30 cellular contexts compared by ENCODE assay signal in the genomic region with DNA sequence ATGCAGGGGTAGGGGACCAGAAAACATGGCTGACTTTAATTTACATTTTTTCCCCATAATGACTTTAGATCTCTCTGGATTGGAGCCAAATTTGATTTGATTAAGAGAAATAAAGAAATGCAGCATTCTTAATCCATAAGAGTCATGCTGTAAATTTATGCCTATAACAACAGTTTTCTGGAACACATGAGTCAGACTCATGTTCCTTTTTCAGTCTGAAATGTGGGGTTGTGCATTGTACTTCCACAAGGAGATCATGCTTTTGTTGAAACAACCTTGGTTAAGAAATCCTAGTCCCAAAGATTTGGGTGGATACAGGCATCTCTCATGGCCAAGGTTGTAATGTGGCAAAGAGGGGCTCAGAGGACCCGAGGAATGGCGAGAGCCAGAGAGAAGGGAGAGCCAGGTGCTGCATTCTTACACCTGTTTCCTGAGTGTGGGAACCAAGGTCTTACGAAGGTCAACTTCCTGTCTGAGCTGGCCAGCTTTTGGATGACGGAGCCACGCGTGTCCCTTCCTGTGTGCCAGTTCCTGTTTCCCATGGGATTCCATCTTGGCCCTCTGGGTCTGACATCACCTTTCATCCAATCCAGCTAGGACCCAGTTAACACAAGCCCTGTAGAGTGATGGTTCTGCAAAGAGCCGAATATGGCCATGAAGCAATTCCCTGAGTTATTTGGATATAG. TPM values are rescaled to one million over a fixed set of nuclear protein-coding genes. Genes with fewer than 3 reads are reported as not detected.
A peak's percentile ranks its signal among the peaks of the same experiment; 100 is the strongest.
DNase-seq lines count a peak whose midpoint lies in the region; ATAC-seq, FAIRE-seq and TF ChIP-seq lines count a peak whose summit lies in the region.
"Had no signal": no experiment of that assay in that cellular context is flagged by ENCODE, and none has a peak within 500 bp of the region (broad histone marks: within the 10 kb centered on the region; RNA-seq: fewer than 3 reads in every experiment).

No MANE protein-coding gene starts in this region.

- H3K9ac ChIP-seq in adipocyte (ENCODE audit: low read length) (no peak overlapping the region), endothelial cell of umbilical vein (replicated peaks; ENCODE audit: extremely low read depth, insufficient read depth, low read length) (peak overlapping the region; percentile 39)

- H3K27me3 ChIP-seq in adipocyte (replicated peaks; ENCODE audit: control insufficient read depth, insufficient read depth, low read length) = peaks cover 7% of the 10 kb centered on the region
- no peaks in the 10 kb centered on the region for H3K27me3 ChIP-seq in endothelial cell of umbilical vein (ENCODE audit: control insufficient read depth in 2 of 2, insufficient read depth in 2 of 2, low read length in 2 of 2)
- H3K27me3 ChIP-seq: ascending aorta had no signal

- no peak overlapping the region for H3K4me3 ChIP-seq in GM12865 (ENCODE audit: low read depth, low read length)
- no peak overlapping the region for H3K4me3 ChIP-seq in adipocyte (ENCODE audit: low read length)
- no peak overlapping the region for H3K4me3 ChIP-seq in endothelial cell of umbilical vein (replicated peaks in 1 of 3; ENCODE audit: insufficient read depth in 1 of 3, low read depth in 1 of 3, low read length in 3 of 3)
- H3K4me3 ChIP-seq: ascending aorta, esophagus squamous epithelium, lung, suprapubic skin had no signal

- CTCF ChIA-PET in endothelial cell of umbilical vein (lab: Charles Lee) = interaction anchor here (0.9 to 1.4 kb wide), 5 partner anchors 9 to 35 kb away, joined by 3 to 6 read pairs (median 4); no protein-coding TSS in a partner anchor
- CTCF ChIA-PET in activated CD4-positive, alpha-beta T cell treated with anti-CD3 and anti-CD28 coated beads for 36 hours (lab: Charles Lee) = no interaction called here

- no peaks in the 10 kb centered on the region for H3K36me3 Mint-ChIP-seq in activated CD4-positive, alpha-beta T cell treated with anti-CD3 and anti-CD28 coated beads for 36 hours (ENCODE audit: low read depth)
- H3K36me3 Mint-ChIP-seq: activated CD8-positive, alpha-beta memory T cell treated with anti-CD3 and anti-CD28 coated beads, Interleukin-2, amount 10 ng/mL, durations not matched to agents 7 days and 5 days; stimulated activated effector memory CD8-positive, alpha-beta T cell treated with anti-CD3 and anti-CD28 coated beads, Interleukin-12 subunit alpha, Interleukin-12 subunit beta, amount 100 ng/mL, for 72 hours had no signal

- peaks cover 73% of the 10 kb centered on the region for H3K79me2 ChIP-seq in endothelial cell of umbilical vein (ENCODE audit: control insufficient read depth, insufficient read depth, low read length)

- no peaks in the 10 kb centered on the region for H3K9me3 ChIP-seq in adipocyte (ENCODE audit: control insufficient read depth, low read length)
- H3K9me3 ChIP-seq in endothelial cell of umbilical vein (replicated peaks; ENCODE audit: control insufficient read depth, insufficient read depth, low read length) = no peaks in the 10 kb centered on the region
- H3K9me3 ChIP-seq: ascending aorta, esophagus squamous epithelium, suprapubic skin had no signal

- no peaks in the 10 kb centered on the region for H4K20me1 ChIP-seq in endothelial cell of umbilical vein (replicated peaks; ENCODE audit: control insufficient read depth, extremely low read depth, insufficient read depth, low read length)

- H3K27ac ChIP-seq in endothelial cell of umbilical vein (ENCODE audit: insufficient read depth, low read depth, low read length) = peak overlapping the region; percentile 97
- H3K27ac ChIP-seq: ascending aorta, esophagus squamous epithelium, HL-60, suprapubic skin had no signal

- H3K36me3 ChIP-seq in adipocyte (ENCODE audit: control insufficient read depth, insufficient read depth, low read length, severe bottlenecking) (no peaks in the 10 kb centered on the region), endothelial cell of umbilical vein (ENCODE audit: control insufficient read depth in 2 of 2, extremely low read depth in 1 of 2, insufficient read depth in 2 of 2, low read length in 2 of 2) (peaks cover 3 to 10% of the 10 kb centered on the region in 2 experiments)
- H3K36me3 ChIP-seq: ascending aorta, esophagus squamous epithelium, suprapubic skin had no signal

- no peak overlapping the region for H3K27ac Mint-ChIP-seq in activated CD4-positive, alpha-beta T cell treated with anti-CD3 and anti-CD28 coated beads for 36 hours
- H3K27ac Mint-ChIP-seq: activated CD8-positive, alpha-beta memory T cell treated with anti-CD3 and anti-CD28 coated beads, Interleukin-2, amount 10 ng/mL, durations not matched to agents 7 days and 5 days; activated T-cell treated with anti-CD3 and anti-CD28 coated beads, Interleukin-2, amount 50 U/mL, for 72 hours; effector memory CD8-positive, alpha-beta T cell; nephron progenitor cell; stimulated activated effector memory CD8-positive, alpha-beta T cell treated with anti-CD3 and anti-CD28 coated beads, Interleukin-12 subunit alpha, Interleukin-12 subunit beta, amount 100 ng/mL, for 72 hours had no signal

- intact Hi-C loops in endothelial cell of umbilical vein (cut with micrococcal nuclease) = loop anchor here (1.0 kb wide), 1 partner anchor 27 kb away; no protein-coding TSS in a partner anchor
- intact Hi-C loops in activated CD4-positive, alpha-beta T cell treated with anti-CD3 and anti-CD28 coated beads for 36 hours (cut with DNase I, micrococcal nuclease) = no loop called here

- DNase-seq in GM12865 (ENCODE audit: low read depth) = peak; percentile 22
- DNase-seq in adipocyte (ENCODE audit: low read depth) = peak; percentile 22
- peak; percentile 98 for DNase-seq in endothelial cell of umbilical vein (ENCODE audit: low read depth, low spot score)
- peak; percentile 92 for DNase-seq in pulmonary artery endothelial cell (ENCODE audit: low read depth, low spot score)
- DNase-seq in activated gamma-delta T cell (lab: John Stamatoyannopoulos, UW) = no peak
- DNase-seq in activated CD4-positive, alpha-beta T cell treated with anti-CD3 and anti-CD28 coated beads for 36 hours = no peak
- DNase-seq in hippocampal formation (lab: John Stamatoyannopoulos, UW) = no peak
- DNase-seq: activated CD4-positive, alpha-beta T cell treated with anti-CD3 and anti-CD28 coated beads, Interleukin-2, amount 50 U/mL, for 1 hour; activated CD8-positive, alpha-beta memory T cell treated with anti-CD3 and anti-CD28 coated beads, Interleukin-2, amount 10 ng/mL, durations not matched to agents 7 days and 5 days; activated naive CD4-positive, alpha-beta T cell treated with anti-CD3 and anti-CD28 coated beads, Interleukin-2, amount 50 U/mL, for 16 hours; activated T-cell treated with anti-CD3 and anti-CD28 coated beads, Interleukin-2, amount 50 U/mL, for 72 hours; C1 segment of cervical spinal cord; cerebellar nuclear complex; effector memory CD8-positive, alpha-beta T cell; esophagus squamous epithelium; kidney glomerular epithelial cell; NCI-H1092 treated with DMSO at 0.1 percent for 48 hours; NCI-H187 treated with DMSO at 0.1 percent for 48 hours; NCI-H226; NCI-H82; nephron progenitor cell; small intestine; SW 1271; T1000 had no signal

- ATAC-seq in activated CD4-positive, alpha-beta T cell treated with anti-CD3 and anti-CD28 coated beads for 36 hours = no peak
- ATAC-seq: activated CD8-positive, alpha-beta memory T cell treated with anti-CD3 and anti-CD28 coated beads, Interleukin-2, amount 10 ng/mL, durations not matched to agents 7 days and 5 days; activated T-cell treated with anti-CD3 and anti-CD28 coated beads, Interleukin-2, amount 50 U/mL, for 72 hours; effector memory CD8-positive, alpha-beta T cell; stimulated activated effector memory CD8-positive, alpha-beta T cell treated with anti-CD3 and anti-CD28 coated beads, Interleukin-12 subunit alpha, Interleukin-12 subunit beta, amount 100 ng/mL, for 72 hours had no signal

- H3K4me1 ChIP-seq in adipocyte (ENCODE audit: control insufficient read depth, insufficient read depth, low read length) (peaks cover 13% of the 10 kb centered on the region), endothelial cell of umbilical vein (ENCODE audit: control insufficient read depth, extremely low read depth, insufficient read depth, low read length) (peaks cover 47% of the 10 kb centered on the region)
- H3K4me1 ChIP-seq: suprapubic skin had no signal

- H3K9me3 Mint-ChIP-seq in activated CD4-positive, alpha-beta T cell treated with anti-CD3 and anti-CD28 coated beads for 36 hours (ENCODE audit: low read depth) = no peaks in the 10 kb centered on the region
- H3K9me3 Mint-ChIP-seq: activated T-cell treated with anti-CD3 and anti-CD28 coated beads, Interleukin-2, amount 50 U/mL, for 72 hours; effector memory CD8-positive, alpha-beta T cell; nephron progenitor cell; stimulated activated effector memory CD8-positive, alpha-beta T cell treated with anti-CD3 and anti-CD28 coated beads, Interleukin-12 subunit alpha, Interleukin-12 subunit beta, amount 100 ng/mL, for 72 hours had no signal

- H3K9me1 ChIP-seq in endothelial cell of umbilical vein (replicated peaks; ENCODE audit: control insufficient read depth, extremely low read depth, insufficient read depth, low read length) = no peaks in the 10 kb centered on the region

- dilution Hi-C loops in endothelial cell of umbilical vein (cut with MboI; ENCODE audit: extremely low pct_ligation_motif_present, low sequenced_read_pairs) = no loop called here

- FAIRE-seq in endothelial cell of umbilical vein (lab: Jason Lieb, UNC) = peak; percentile 92
- FAIRE-seq: small intestine, urothelium cell line had no signal

- H3K4me3 Mint-ChIP-seq in activated CD4-positive, alpha-beta T cell treated with anti-CD3 and anti-CD28 coated beads for 36 hours = no peak overlapping the region
- H3K4me3 Mint-ChIP-seq: activated CD8-positive, alpha-beta memory T cell treated with anti-CD3 and anti-CD28 coated beads, Interleukin-2, amount 10 ng/mL, durations not matched to agents 7 days and 5 days; activated T-cell treated with anti-CD3 and anti-CD28 coated beads, Interleukin-2, amount 50 U/mL, for 72 hours; effector memory CD8-positive, alpha-beta T cell; nephron progenitor cell; stimulated activated effector memory CD8-positive, alpha-beta T cell treated with anti-CD3 and anti-CD28 coated beads, Interleukin-12 subunit alpha, Interleukin-12 subunit beta, amount 100 ng/mL, for 72 hours had no signal

- TF ChIP-seq POLR2A in endothelial cell of umbilical vein (IDR thresholded peaks at IDR 0.05; ENCODE audit: low read depth, low read length) = peak; percentile 70

- POLR2A ChIA-PET in endothelial cell of umbilical vein (lab: Charles Lee) = interaction anchor here (0.8 to 2.0 kb wide), 2 partner anchors 26 to 29 kb away, joined by 3 to 7 read pairs; no protein-coding TSS in a partner anchor
- POLR2A ChIA-PET in activated CD4-positive, alpha-beta T cell treated with anti-CD3 and anti-CD28 coated beads for 36 hours (lab: Charles Lee) = no interaction called here

- no peak for TF ChIP-seq CTCF in GM12865 (IDR thresholded peaks at IDR 0.05; ENCODE audit: insufficient read depth, low read depth, low read length, missing control alignments)
- no peak for TF ChIP-seq CTCF in endothelial cell of umbilical vein (IDR thresholded peaks at IDR 0.05; ENCODE audit: extremely low read depth in 1 of 2, insufficient read depth in 1 of 2, low read depth in 1 of 2, low read length in 2 of 2)

- H2AFZ ChIP-seq in endothelial cell of umbilical vein (ENCODE audit: low read depth, low read length) = no peak overlapping the region

- peak overlapping the region; percentile 19 for H3K4me2 ChIP-seq in endothelial cell of umbilical vein (ENCODE audit: insufficient read depth, low read length)

- BruUV-seq in endothelial cell of umbilical vein (replicated peaks; lab: Mats Ljungman, UMichigan) = TSS peak; percentile 88

- no peaks in the 10 kb centered on the region for H3K4me1 Mint-ChIP-seq in activated CD4-positive, alpha-beta T cell treated with anti-CD3 and anti-CD28 coated beads for 36 hours
- H3K4me1 Mint-ChIP-seq: activated CD8-positive, alpha-beta memory T cell treated with anti-CD3 and anti-CD28 coated beads, Interleukin-2, amount 10 ng/mL, durations not matched to agents 7 days and 5 days; stimulated activated effector memory CD8-positive, alpha-beta T cell treated with anti-CD3 and anti-CD28 coated beads, Interleukin-12 subunit alpha, Interleukin-12 subunit beta, amount 100 ng/mL, for 72 hours had no signal

- H3K27me3 Mint-ChIP-seq in activated CD4-positive, alpha-beta T cell treated with anti-CD3 and anti-CD28 coated beads for 36 hours = no peaks in the 10 kb centered on the region

RNA-seq across cellular contexts. Expression of a gene that starts 23.1 kb away (rescaled TPM):
- total RNA-seq in endothelial cell of umbilical vein (0.62 and 1.0 TPM in 2 replicates), pulmonary artery endothelial cell (0.66 and 0.99 TPM in 2 replicates)
- 2.5 TPM in 2 replicates for polyA plus RNA-seq in endothelial cell of umbilical vein
- polyA plus RNA-seq in endothelial cell of umbilical vein (2011; cell fraction: cytosol; rRNA removed) = 1.3 and 2.2 TPM in 2 replicates
- 2.2 TPM in 2 replicates for polyA plus RNA-seq in endothelial cell of umbilical vein (2011; cell fraction: nucleus; rRNA removed)
- polyA plus RNA-seq in endothelial cell of umbilical vein (2012) = 3.0 and 3.5 TPM in 2 replicates
- 0.53 TPM in 1 of 2 replicates, not detected in the other for polyA minus RNA-seq in endothelial cell of umbilical vein
- polyA minus RNA-seq in endothelial cell of umbilical vein (2011; cell fraction: cytosol; rRNA and poly(A)+ RNA removed) = not detected
- 1.2 and 2.3 TPM in 2 replicates for polyA minus RNA-seq in endothelial cell of umbilical vein (2011; cell fraction: nucleus; rRNA and poly(A)+ RNA removed)
- not detected for total RNA-seq in activated CD4-positive, alpha-beta T cell treated with anti-CD3 and anti-CD28 coated beads for 36 hours
- total RNA-seq: activated CD8-positive, alpha-beta memory T cell treated with anti-CD3 and anti-CD28 coated beads, Interleukin-2, amount 10 ng/mL, durations not matched to agents 7 days and 5 days; activated T-cell treated with anti-CD3 and anti-CD28 coated beads, Interleukin-2, amount 50 U/mL, for 72 hours; ascending aorta; esophagus squamous epithelium had no signal

Comparison
In these comparisons a context has a peak if more than half of its experiments do, and no peak if none do; other contexts are left out.
1. DNase-seq: peak in GM12865 (single experiment), adipocyte (single experiment), endothelial cell of umbilical vein (single experiment) and pulmonary artery endothelial cell (single experiment); none in activated gamma-delta T cell (single experiment), activated CD4-positive, alpha-beta T cell treated with anti-CD3 and anti-CD28 coated beads for 36 hours (single experiment) and hippocampal formation (0 of 2).